Comparison of ENCODE assay signal across 8 cellular contexts in genomic region chr11:67503119-67504022, GRCh38. TPM values are rescaled to one million over a fixed set of nuclear protein-coding genes. Genes with fewer than 3 reads are reported as not detected.
DNase-seq lines count a peak whose midpoint lies in the region; ATAC-seq and TF ChIP-seq lines count a peak whose summit lies in the region.

No MANE protein-coding gene starts in this region.

- peaks cover 0 to 1% (median 0%) of the 10 kb centered on the region in 7 donors for H3K9me3 Mint-ChIP-seq in CD14-positive monocyte
- no peaks in the 10 kb centered on the region for H3K9me3 Mint-ChIP-seq in dendritic cell treated with granulocyte-macrophage colony-stimulating factor and Interleukin-4, amounts not matched to agents 40 ng/mL and 50 ng/mL, for 4 days
- H3K9me3 Mint-ChIP-seq in nephron progenitor cell: no peaks in the 10 kb centered on the region

- POLR2A ChIA-PET in GM10248 (lab: Yijun Ruan, JAX): no interaction called here

- 0 out of 2 replicates have a peak overlapping the region, but pooled peaks have one; percentile 15 for H3K4me3 ChIP-seq in LNCaP clone FGC (ENCODE audit: low read depth, low read length)

- CTCF ChIA-PET in GM10248 (lab: Yijun Ruan, JAX): interaction anchor here (1.3 kb wide), 1 partner anchor 102 kb away, joined by 5 read pairs; the partner anchor contains the start of gene PPP1CA

- peaks cover 0 to 8% (median 0%) of the 10 kb centered on the region in 3 donors for H3K27me3 Mint-ChIP-seq in CD14-positive monocyte (ENCODE audit: low read depth in 3 of 3)
- H3K27me3 Mint-ChIP-seq in dendritic cell treated with granulocyte-macrophage colony-stimulating factor and Interleukin-4, amounts not matched to agents 40 ng/mL and 50 ng/mL, for 4 days: no peaks in the 10 kb centered on the region
- H3K27me3 Mint-ChIP-seq in nephron progenitor cell (ENCODE audit: low read depth, poor library complexity): peaks cover 3% of the 10 kb centered on the region

- H3K27ac Mint-ChIP-seq in CD14-positive monocyte (peak overlapping the region in 3 of 7 donors; percentile 5 to 56 (median 40)), nephron progenitor cell (no peak overlapping the region)
- H3K27ac Mint-ChIP-seq in dendritic cell treated with granulocyte-macrophage colony-stimulating factor and Interleukin-4, amounts not matched to agents 40 ng/mL and 50 ng/mL, for 4 days: peak overlapping the region; percentile 39

- peak; percentile 44 for DNase-seq in CD14-positive monocyte (ENCODE audit: low spot score)
- no peak for DNase-seq in LNCaP clone FGC (ENCODE audit: low read depth)
- no peak for DNase-seq in nephron progenitor cell
- no peak for DNase-seq in GM10248 (ENCODE audit: extremely low spot score)
- DNase-seq in NCI-H2081 treated with DMSO at 0.1 percent for 48 hours (lab: John Stamatoyannopoulos, UW): no peak
- no peak for DNase-seq in NCI-H1417 (lab: John Stamatoyannopoulos, UW)

- H3K4me3 Mint-ChIP-seq in CD14-positive monocyte (peak overlapping the region; percentile 73 to 76), nephron progenitor cell (peak overlapping the region; percentile 82)
- peak overlapping the region; percentile 66 for H3K4me3 Mint-ChIP-seq in dendritic cell treated with granulocyte-macrophage colony-stimulating factor and Interleukin-4, amounts not matched to agents 40 ng/mL and 50 ng/mL, for 4 days

- peaks cover 44 to 62% of the 10 kb centered on the region in 2 donors for H3K36me3 Mint-ChIP-seq in CD14-positive monocyte
- peaks cover 90% of the 10 kb centered on the region for H3K36me3 Mint-ChIP-seq in dendritic cell treated with granulocyte-macrophage colony-stimulating factor and Interleukin-4, amounts not matched to agents 40 ng/mL and 50 ng/mL, for 4 days (ENCODE audit: low read depth)
- peaks cover 16% of the 10 kb centered on the region for H3K36me3 Mint-ChIP-seq in nephron progenitor cell (ENCODE audit: low read depth)

- ATAC-seq in GM21381 (IDR thresholded peaks at IDR 0.05; ENCODE audit: unreplicated experiment): no peak

- H3K4me1 Mint-ChIP-seq in CD14-positive monocyte (peaks cover 41% of the 10 kb centered on the region), nephron progenitor cell (peaks cover 49% of the 10 kb centered on the region)
- H3K4me1 Mint-ChIP-seq in dendritic cell treated with granulocyte-macrophage colony-stimulating factor and Interleukin-4, amounts not matched to agents 40 ng/mL and 50 ng/mL, for 4 days (ENCODE audit: low read depth): peaks cover 69% of the 10 kb centered on the region

- no peak for TF ChIP-seq CTCF in CD14-positive monocyte (IDR thresholded peaks at IDR 0.05)
- no peak for TF ChIP-seq CTCF in LNCaP clone FGC (IDR thresholded peaks at IDR 0.05; ENCODE audit: control insufficient read depth, extremely low read depth, insufficient read depth)
- no peak for TF ChIP-seq CTCF in nephron progenitor cell (IDR thresholded peaks at IDR 0.05)
- TF ChIP-seq CTCF in GM10248 (IDR thresholded peaks at IDR 0.05; ENCODE audit: control extremely low read depth, extremely low read depth, low read depth, missing control alignments): no peak

- intact Hi-C loops in CD14-positive monocyte (cut with micrococcal nuclease): loop anchor here (2.0 to 10.0 kb wide), 3 partner anchors 36 to 229 kb away; partner anchors contain the start of gene TMEM134 (in 1 of the 2)
- intact Hi-C loops in dendritic cell treated with granulocyte-macrophage colony-stimulating factor and Interleukin-4, amounts not matched to agents 40 ng/mL and 50 ng/mL, for 4 days (cut with micrococcal nuclease): loop anchor here (10.0 kb wide), 1 partner anchor 219 kb away; the partner anchor contains the start of gene ANKRD13D

RNA-seq across cellular contexts. Expression of gene PITPNM1, which starts 1.8 kb away (rescaled TPM):
- 10 to 100 TPM; 11.7 to 22.2 TPM for polyA plus RNA-seq in CD14-positive monocyte

RNA-seq across cellular contexts. Expression of gene CDK2AP2, which starts 4.6 kb away (rescaled TPM):
- polyA plus RNA-seq in CD14-positive monocyte: 10 to 100 TPM; 78.5 to 80.2 TPM

RNA-seq across cellular contexts. Expression of gene CABP2, which starts 19.9 kb away (rescaled TPM):
- not detected for polyA plus RNA-seq in CD14-positive monocyte

RNA-seq across cellular contexts. Expression of gene AIP, which starts 20.5 kb away (rescaled TPM):
- 10 to 100 TPM; 76.7 to 99.3 TPM for polyA plus RNA-seq in CD14-positive monocyte

RNA-seq across cellular contexts. Expression of gene TMEM134, which starts 34.3 kb away (rescaled TPM):
- polyA plus RNA-seq in CD14-positive monocyte: 100 to 1,000 TPM in 1 of 2 donors, 10 to 100 TPM in 1; 76.8 to 104 TPM
